Comparison of ENCODE assay signal across 20 cellular contexts in the genomic region with DNA sequence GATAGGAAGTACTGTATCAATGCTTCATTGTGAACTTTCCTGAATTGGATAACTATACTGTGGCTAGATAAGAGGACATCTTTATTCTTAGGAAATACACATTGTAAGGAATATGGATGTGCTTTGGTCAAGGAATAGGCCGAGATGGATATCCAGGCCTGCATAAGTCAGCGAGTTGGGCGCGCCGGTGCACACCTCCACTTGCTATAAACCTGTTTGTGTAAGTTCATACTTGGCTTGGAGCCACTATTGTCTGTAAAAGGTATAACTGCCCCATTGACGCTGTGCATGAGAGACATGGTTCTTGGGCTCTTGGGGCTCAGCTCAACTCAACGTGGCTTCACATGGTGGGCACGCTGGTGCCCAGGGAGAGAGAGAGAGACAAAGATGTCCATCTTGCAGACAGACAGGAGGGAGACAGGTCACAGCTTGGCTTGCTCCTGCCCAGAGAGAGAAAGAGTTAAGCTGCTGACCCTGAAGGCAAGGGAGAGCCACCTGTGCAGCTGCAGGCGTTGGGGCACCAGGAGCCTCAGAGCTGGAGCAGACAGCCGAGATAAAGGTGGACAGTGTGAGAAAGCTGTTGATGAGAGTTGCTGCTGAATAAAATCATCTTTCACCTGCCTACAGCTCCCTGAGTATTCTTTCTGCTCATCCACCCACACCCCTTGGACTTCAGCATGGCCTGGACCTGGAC.
"Had no signal": no experiment of that assay in that cellular context is flagged by ENCODE, and none has a peak within 500 bp of the region (broad histone marks: within the 10 kb centered on the region; RNA-seq: fewer than 3 reads in every experiment).

No MANE protein-coding gene starts in this region.

- H3K9me3 ChIP-seq: heart left ventricle, neutrophil, psoas muscle, testis, tibial nerve had no signal

- H3K27me3 ChIP-seq: heart left ventricle, neutrophil, testis, tibial nerve had no signal

- H3K4me1 ChIP-seq: heart left ventricle, psoas muscle, testis, tibial nerve had no signal

- DNase-seq: effector CD4-positive, alpha-beta T cell; heart left ventricle; hippocampal formation; mesendoderm; naive thymus-derived CD4-positive, alpha-beta T cell; nephron progenitor cell; psoas muscle; retina; stimulated activated CD4-positive, alpha-beta T cell treated with anti-CD3 and anti-CD28 coated beads, Interleukin-2, amount 100 ng/mL, for 24 hours; stimulated activated CD4-positive, alpha-beta T cell treated with anti-CD3 and anti-CD28 coated beads, Interleukin-4, amount 100 ng/mL, for 4 hours; stimulated activated naive B cell treated with anti-CD40 and anti-IgM and Interleukin-4, amounts not matched to agents 10 μg/mL and 1 μg/mL and 100 μg/mL, for 72 hours; stimulated activated naive CD8-positive, alpha-beta T cell treated with anti-CD3 and anti-CD28 coated beads, Interleukin-15, amount 100 ng/mL, for 72 hours; testis had no signal

- H3K4me3 ChIP-seq: coronary artery, heart left ventricle, psoas muscle, testis, tibial nerve had no signal

- H3K36me3 ChIP-seq: heart left ventricle, neutrophil, tibial nerve had no signal

- H3K27ac ChIP-seq: coronary artery, heart left ventricle, neutrophil, psoas muscle, testis, tibial nerve had no signal

- ATAC-seq: esophagus mucosa; heart left ventricle; naive thymus-derived CD4-positive, alpha-beta T cell; psoas muscle; sciatic nerve; stimulated activated naive B cell treated with anti-CD40 and anti-IgM and Interleukin-4, amounts not matched to agents 10 μg/mL and 1 μg/mL and 100 μg/mL, for 72 hours; stimulated activated naive CD8-positive, alpha-beta T cell treated with anti-CD3 and anti-CD28 coated beads, Interleukin-15, amount 100 ng/mL, for 72 hours had no signal

- FAIRE-seq: endometrium, frontal cortex had no signal
